23 cellular contexts compared by ENCODE assay signal in genomic region chr4:123708902-123709301, GRCh38.
"Had no signal": no experiment of that assay in that cellular context is flagged by ENCODE, and none has a peak within 500 bp of the region (broad histone marks: within the 10 kb centered on the region; RNA-seq: fewer than 3 reads in every experiment).

No MANE protein-coding gene starts in this region.

- H3K36me3 ChIP-seq: MG63, SJCRH30 had no signal

- DNase-seq: KBM-7, MG63, NCI-H1092, NCI-H1105 treated with DMSO at 0.1 percent for 48 hours, NCI-H1417 treated with DMSO at 0.1 percent for 48 hours, NCI-H146, NCI-H187, NCI-H2029, NCI-H2081 treated with DMSO at 0.1 percent for 48 hours, NCI-H2171, NCI-H226, NCI-H446, NCI-H510A, NCI-H524 treated with DMSO at 0.1 percent for 48 hours, NCI-H69, NCI-H774, SHP77 treated with DMSO at 0.1 percent for 48 hours, SJCRH30 had no signal

- H3K4me3 ChIP-seq: MG63, SJCRH30 had no signal

- H3K4me3 Mint-ChIP-seq: IgD-negative memory B cell had no signal

- H3K27ac ChIP-seq: RWPE1, SJCRH30 had no signal

- H3K4me1 ChIP-seq: SJCRH30 had no signal

- H3K27me3 ChIP-seq: MG63, SJCRH30 had no signal

- ATAC-seq: Panc1, PC-3, SK-N-SH treated with all-trans-retinoic acid at 6 μM for 48 hours had no signal

- H3K27ac Mint-ChIP-seq: IgD-negative memory B cell had no signal

- H3K4me1 Mint-ChIP-seq: IgD-negative memory B cell had no signal
